ENCODE assay signal across 15 cellular contexts in genomic region chr7:108099650-108100049, GRCh38. TPM values are rescaled to one million over a fixed set of nuclear protein-coding genes. Genes with fewer than 3 reads are reported as not detected.
"Had no signal": no experiment of that assay in that cellular context is flagged by ENCODE, and none has a peak within 500 bp of the region (broad histone marks: within the 10 kb centered on the region; RNA-seq: fewer than 3 reads in every experiment).

No MANE protein-coding gene starts in this region.

- H3K27me3 ChIP-seq: adrenal gland, colonic mucosa, neural progenitor cell, ovary, uterus had no signal

- H3K36me3 Mint-ChIP-seq: activated naive CD4-positive, alpha-beta T cell treated with anti-CD3 and anti-CD28 coated beads, Interleukin-2, amount 10 ng/mL, durations not matched to agents 7 days and 5 days; neural progenitor cell had no signal

- H3K27ac Mint-ChIP-seq: activated naive CD4-positive, alpha-beta T cell treated with anti-CD3 and anti-CD28 coated beads, Interleukin-2, amount 10 ng/mL, durations not matched to agents 7 days and 5 days; activated T-helper 2 cell treated with anti-CD3 and anti-CD28 coated beads, Interferon-gamma antibody, Interleukin-2, Interleukin-4, amounts not matched to agents 10 μg/mL and 5 μg/mL and 100 μg/mL, durations not matched to agents 14 hours and 24 hours and 36 hours; neural progenitor cell; stimulated activated naive CD8-positive, alpha-beta T cell treated with anti-CD3 and anti-CD28 coated beads, Interleukin-15, Interleukin-2, amounts not matched to agents 100 ng/mL and 50 ng/mL, for 24 hours had no signal

- H3K9me3 Mint-ChIP-seq: activated naive CD4-positive, alpha-beta T cell treated with anti-CD3 and anti-CD28 coated beads, Interleukin-2, amount 10 ng/mL, durations not matched to agents 7 days and 5 days; activated T-helper 2 cell treated with anti-CD3 and anti-CD28 coated beads, Interferon-gamma antibody, Interleukin-2, Interleukin-4, amounts not matched to agents 10 μg/mL and 5 μg/mL and 100 μg/mL, durations not matched to agents 14 hours and 24 hours and 36 hours; neural progenitor cell; stimulated activated naive CD8-positive, alpha-beta T cell treated with anti-CD3 and anti-CD28 coated beads, Interleukin-15, Interleukin-2, amounts not matched to agents 100 ng/mL and 50 ng/mL, for 24 hours had no signal

- H3K27ac ChIP-seq: adrenal gland, colonic mucosa, neural progenitor cell, ovary, uterus had no signal

- H3K36me3 ChIP-seq: adrenal gland, colonic mucosa, neural progenitor cell, ovary, uterus had no signal

- H3K4me1 ChIP-seq: neural progenitor cell, uterus had no signal

- ATAC-seq: left lobe of liver had no signal

- H3K4me3 Mint-ChIP-seq: activated naive CD4-positive, alpha-beta T cell treated with anti-CD3 and anti-CD28 coated beads, Interleukin-2, amount 10 ng/mL, durations not matched to agents 7 days and 5 days; neural progenitor cell; stimulated activated naive CD8-positive, alpha-beta T cell treated with anti-CD3 and anti-CD28 coated beads, Interleukin-15, Interleukin-2, amounts not matched to agents 100 ng/mL and 50 ng/mL, for 24 hours had no signal

- H3K4me3 ChIP-seq: adrenal gland, colonic mucosa, neural progenitor cell, ovary, uterus had no signal

- H3K9me3 ChIP-seq: adrenal gland, colonic mucosa, ovary, uterus had no signal

- H3K4me1 Mint-ChIP-seq: activated naive CD4-positive, alpha-beta T cell treated with anti-CD3 and anti-CD28 coated beads, Interleukin-2, amount 10 ng/mL, durations not matched to agents 7 days and 5 days had no signal

- DNase-seq: activated naive CD4-positive, alpha-beta T cell treated with anti-CD3 and anti-CD28 coated beads, Interleukin-2, amount 10 ng/mL, durations not matched to agents 7 days and 5 days; adrenal gland; caudate nucleus; colonic mucosa; effector CD4-positive, alpha-beta T cell; ovary; stimulated activated CD4-positive, alpha-beta T cell treated with anti-CD3 and anti-CD28 coated beads, Interleukin-4, amount 100 ng/mL, for 1 hour; stimulated activated CD8-positive, alpha-beta memory T cell treated with anti-CD3 and anti-CD28 coated beads, Interleukin-4, amount 100 ng/mL, for 48 hours; uterus had no signal

RNA-seq across cellular contexts. Expression of gene LAMB4, which starts 30.5 kb away (rescaled TPM):
- total RNA-seq: activated T-helper 2 cell treated with anti-CD3 and anti-CD28 coated beads, Interferon-gamma antibody, Interleukin-2, Interleukin-4, amounts not matched to agents 10 μg/mL and 5 μg/mL and 100 μg/mL, durations not matched to agents 14 hours and 24 hours and 36 hours; left lobe of liver; myocyte; ovary; T-helper 2 cell treated with Interferon-gamma antibody and Interleukin-4, amounts not matched to agents 100 ng/mL and 5 ng/mL, for 36 hours had no signal
